ENCODE assay signal across 1 cellular context in the genomic region with DNA sequence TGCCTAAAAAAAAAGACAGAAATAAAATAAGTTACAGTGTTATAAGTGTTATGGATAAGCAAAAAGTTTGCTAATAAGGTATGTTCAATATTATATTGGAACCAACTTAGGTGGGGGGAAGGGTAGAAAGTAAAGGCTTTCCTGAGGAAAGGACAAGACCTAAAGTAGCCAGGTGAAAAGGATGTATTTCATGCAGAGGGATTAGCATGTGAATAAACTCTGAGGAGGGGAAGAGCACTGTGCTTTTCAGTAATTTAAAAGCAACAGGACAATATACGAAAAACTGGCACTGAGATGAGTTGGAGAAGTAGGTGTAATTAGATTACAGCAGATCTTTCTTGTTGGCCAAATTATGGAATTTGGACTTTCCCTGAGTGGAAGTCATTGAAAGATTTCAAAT.
TF ChIP-seq lines count a peak whose summit lies in the region.

No MANE protein-coding gene starts in this region.

TF ChIP-seq in H1, 55 proteins besides CTCF, POLR2A, EP300 and RAD21:
- TF ChIP-seq TBP (IDR thresholded peaks at IDR 0.05; ENCODE audit: low read depth, low read length) (no peak), SIX5 (IDR thresholded peaks at IDR 0.05; ENCODE audit: low read depth, low read length) (no peak), POLR2AphosphoS5 (IDR thresholded peaks at IDR 0.05; ENCODE audit: low read depth, low read length) (no peak), RFX5 (IDR thresholded peaks at IDR 0.05; ENCODE audit: borderline replicate concordance, low read depth, low read length) (no peak), EGR1 (IDR thresholded peaks at IDR 0.05; ENCODE audit: borderline replicate concordance, low read depth, low read length) (no peak), TCF12 (IDR thresholded peaks at IDR 0.05; ENCODE audit: low read depth, low read length) (no peak), RNF2 (IDR thresholded peaks at IDR 0.05; ENCODE audit: borderline replicate concordance, low read depth, low read length, missing control alignments, poor library complexity, severe bottlenecking) (no peak), JUN (IDR thresholded peaks at IDR 0.05; ENCODE audit: low read depth, low read length) (no peak), RXRA (IDR thresholded peaks at IDR 0.05; ENCODE audit: insufficient read depth, low read depth, low read length) (no peak), GTF2F1 (IDR thresholded peaks at IDR 0.05; ENCODE audit: borderline replicate concordance, low read depth, low read length) (no peak), PHF8 (conservative IDR thresholded peaks at IDR 0.05; ENCODE audit: low read depth, low read length) (no peak), SRF (IDR thresholded peaks at IDR 0.05; ENCODE audit: low read depth, low read length) (no peak), CTBP2 (IDR thresholded peaks at IDR 0.05; ENCODE audit: borderline replicate concordance, insufficient read depth, insufficient read length, low read length) (no peak)
- TF ChIP-seq, protein P1, sequence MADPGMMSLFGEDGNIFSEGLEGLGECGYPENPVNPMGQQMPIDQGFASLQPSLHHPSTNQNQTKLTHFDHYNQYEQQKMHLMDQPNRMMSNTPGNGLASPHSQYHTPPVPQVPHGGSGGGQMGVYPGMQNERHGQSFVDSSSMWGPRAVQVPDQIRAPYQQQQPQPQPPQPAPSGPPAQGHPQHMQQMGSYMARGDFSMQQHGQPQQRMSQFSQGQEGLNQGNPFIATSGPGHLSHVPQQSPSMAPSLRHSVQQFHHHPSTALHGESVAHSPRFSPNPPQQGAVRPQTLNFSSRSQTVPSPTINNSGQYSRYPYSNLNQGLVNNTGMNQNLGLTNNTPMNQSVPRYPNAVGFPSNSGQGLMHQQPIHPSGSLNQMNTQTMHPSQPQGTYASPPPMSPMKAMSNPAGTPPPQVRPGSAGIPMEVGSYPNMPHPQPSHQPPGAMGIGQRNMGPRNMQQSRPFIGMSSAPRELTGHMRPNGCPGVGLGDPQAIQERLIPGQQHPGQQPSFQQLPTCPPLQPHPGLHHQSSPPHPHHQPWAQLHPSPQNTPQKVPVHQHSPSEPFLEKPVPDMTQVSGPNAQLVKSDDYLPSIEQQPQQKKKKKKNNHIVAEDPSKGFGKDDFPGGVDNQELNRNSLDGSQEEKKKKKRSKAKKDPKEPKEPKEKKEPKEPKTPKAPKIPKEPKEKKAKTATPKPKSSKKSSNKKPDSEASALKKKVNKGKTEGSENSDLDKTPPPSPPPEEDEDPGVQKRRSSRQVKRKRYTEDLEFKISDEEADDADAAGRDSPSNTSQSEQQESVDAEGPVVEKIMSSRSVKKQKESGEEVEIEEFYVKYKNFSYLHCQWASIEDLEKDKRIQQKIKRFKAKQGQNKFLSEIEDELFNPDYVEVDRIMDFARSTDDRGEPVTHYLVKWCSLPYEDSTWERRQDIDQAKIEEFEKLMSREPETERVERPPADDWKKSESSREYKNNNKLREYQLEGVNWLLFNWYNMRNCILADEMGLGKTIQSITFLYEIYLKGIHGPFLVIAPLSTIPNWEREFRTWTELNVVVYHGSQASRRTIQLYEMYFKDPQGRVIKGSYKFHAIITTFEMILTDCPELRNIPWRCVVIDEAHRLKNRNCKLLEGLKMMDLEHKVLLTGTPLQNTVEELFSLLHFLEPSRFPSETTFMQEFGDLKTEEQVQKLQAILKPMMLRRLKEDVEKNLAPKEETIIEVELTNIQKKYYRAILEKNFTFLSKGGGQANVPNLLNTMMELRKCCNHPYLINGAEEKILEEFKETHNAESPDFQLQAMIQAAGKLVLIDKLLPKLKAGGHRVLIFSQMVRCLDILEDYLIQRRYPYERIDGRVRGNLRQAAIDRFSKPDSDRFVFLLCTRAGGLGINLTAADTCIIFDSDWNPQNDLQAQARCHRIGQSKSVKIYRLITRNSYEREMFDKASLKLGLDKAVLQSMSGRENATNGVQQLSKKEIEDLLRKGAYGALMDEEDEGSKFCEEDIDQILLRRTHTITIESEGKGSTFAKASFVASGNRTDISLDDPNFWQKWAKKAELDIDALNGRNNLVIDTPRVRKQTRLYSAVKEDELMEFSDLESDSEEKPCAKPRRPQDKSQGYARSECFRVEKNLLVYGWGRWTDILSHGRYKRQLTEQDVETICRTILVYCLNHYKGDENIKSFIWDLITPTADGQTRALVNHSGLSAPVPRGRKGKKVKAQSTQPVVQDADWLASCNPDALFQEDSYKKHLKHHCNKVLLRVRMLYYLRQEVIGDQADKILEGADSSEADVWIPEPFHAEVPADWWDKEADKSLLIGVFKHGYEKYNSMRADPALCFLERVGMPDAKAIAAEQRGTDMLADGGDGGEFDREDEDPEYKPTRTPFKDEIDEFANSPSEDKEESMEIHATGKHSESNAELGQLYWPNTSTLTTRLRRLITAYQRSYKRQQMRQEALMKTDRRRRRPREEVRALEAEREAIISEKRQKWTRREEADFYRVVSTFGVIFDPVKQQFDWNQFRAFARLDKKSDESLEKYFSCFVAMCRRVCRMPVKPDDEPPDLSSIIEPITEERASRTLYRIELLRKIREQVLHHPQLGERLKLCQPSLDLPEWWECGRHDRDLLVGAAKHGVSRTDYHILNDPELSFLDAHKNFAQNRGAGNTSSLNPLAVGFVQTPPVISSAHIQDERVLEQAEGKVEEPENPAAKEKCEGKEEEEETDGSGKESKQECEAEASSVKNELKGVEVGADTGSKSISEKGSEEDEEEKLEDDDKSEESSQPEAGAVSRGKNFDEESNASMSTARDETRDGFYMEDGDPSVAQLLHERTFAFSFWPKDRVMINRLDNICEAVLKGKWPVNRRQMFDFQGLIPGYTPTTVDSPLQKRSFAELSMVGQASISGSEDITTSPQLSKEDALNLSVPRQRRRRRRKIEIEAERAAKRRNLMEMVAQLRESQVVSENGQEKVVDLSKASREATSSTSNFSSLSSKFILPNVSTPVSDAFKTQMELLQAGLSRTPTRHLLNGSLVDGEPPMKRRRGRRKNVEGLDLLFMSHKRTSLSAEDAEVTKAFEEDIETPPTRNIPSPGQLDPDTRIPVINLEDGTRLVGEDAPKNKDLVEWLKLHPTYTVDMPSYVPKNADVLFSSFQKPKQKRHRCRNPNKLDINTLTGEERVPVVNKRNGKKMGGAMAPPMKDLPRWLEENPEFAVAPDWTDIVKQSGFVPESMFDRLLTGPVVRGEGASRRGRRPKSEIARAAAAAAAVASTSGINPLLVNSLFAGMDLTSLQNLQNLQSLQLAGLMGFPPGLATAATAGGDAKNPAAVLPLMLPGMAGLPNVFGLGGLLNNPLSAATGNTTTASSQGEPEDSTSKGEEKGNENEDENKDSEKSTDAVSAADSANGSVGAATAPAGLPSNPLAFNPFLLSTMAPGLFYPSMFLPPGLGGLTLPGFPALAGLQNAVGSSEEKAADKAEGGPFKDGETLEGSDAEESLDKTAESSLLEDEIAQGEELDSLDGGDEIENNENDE (IDR thresholded peaks at IDR 0.05; ENCODE audit: insufficient replicate concordance, low read length): no peak
TF ChIP-seq in H1: peak in this region for 0.
